Comparison of ENCODE assay signal across 9 cellular contexts in the genomic region with DNA sequence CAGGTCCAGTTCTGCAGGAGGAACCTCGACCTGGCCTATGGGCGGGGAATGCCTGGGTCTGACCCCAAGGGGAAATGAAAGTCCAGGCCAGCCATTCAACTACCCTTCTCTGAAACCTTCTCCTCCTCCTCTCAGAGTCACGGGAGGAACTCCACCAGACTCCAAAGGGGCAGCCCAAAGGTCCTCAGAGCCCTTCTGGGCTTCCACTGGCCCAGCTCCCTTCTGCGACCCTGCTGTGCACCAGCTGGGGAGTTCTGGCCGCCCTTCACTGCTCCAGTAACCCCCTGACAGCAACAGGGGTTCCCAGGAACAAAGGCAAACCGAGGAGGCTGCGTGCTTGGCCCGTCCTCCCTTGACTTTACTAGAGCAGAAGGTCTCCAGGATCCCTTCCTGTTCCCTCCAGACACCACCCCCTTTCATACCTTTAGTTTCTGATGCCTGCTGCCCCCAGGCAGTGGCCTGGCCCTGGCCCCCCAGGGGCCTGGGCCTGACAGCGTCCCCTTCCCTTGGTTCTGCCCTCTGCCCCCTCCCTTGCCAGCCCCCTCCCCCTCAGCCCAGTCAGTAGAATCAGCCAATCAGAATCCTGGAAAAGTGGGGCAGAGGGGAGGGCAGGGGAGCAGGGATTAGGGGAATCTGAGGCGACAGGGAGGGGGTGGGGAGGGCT. TPM values are rescaled to one million over a fixed set of nuclear protein-coding genes. Genes with fewer than 3 reads are reported as not detected.
A peak's percentile ranks its signal among the peaks of the same experiment; 100 is the strongest.
DNase-seq lines count a peak whose midpoint lies in the region; ATAC-seq and TF ChIP-seq lines count a peak whose summit lies in the region.
"Had no signal": no experiment of that assay in that cellular context is flagged by ENCODE, and none has a peak within 500 bp of the region (broad histone marks: within the 10 kb centered on the region; RNA-seq: fewer than 3 reads in every experiment).

No MANE protein-coding gene starts in this region.

- H3K27ac ChIP-seq in dorsolateral prefrontal cortex = peak overlapping the region in 58 of 59 donors; percentile 3 to 91 (median 80)
- H3K27ac ChIP-seq in prostate gland = peak overlapping the region; percentile 90 to 94

- ATAC-seq in GM18861 (IDR thresholded peaks at IDR 0.05; ENCODE audit: unreplicated experiment) (peak; percentile 59), HG03175 (IDR thresholded peaks at IDR 0.05; ENCODE audit: unreplicated experiment) (peak; percentile 51), GM21526 (IDR thresholded peaks at IDR 0.05; ENCODE audit: low FRiP score, unreplicated experiment) (no peak)

- WGBS in prostate gland = 63% methylated on average over 10 of the region's 10 CpGs

- TF ChIP-seq POLR2A in prostate gland (IDR thresholded peaks at IDR 0.05) = no peak

- peak overlapping the region in 45 of 59 donors; percentile 1 to 54 (median 31) for H3K4me3 ChIP-seq in dorsolateral prefrontal cortex
- H3K4me3 ChIP-seq in prostate gland = no peak overlapping the region

- H3K27me3 ChIP-seq in dorsolateral prefrontal cortex (no peaks in the 10 kb centered on the region), prostate gland (replicated peaks; ENCODE audit: insufficient read depth) (no peaks in the 10 kb centered on the region)

- H3K4me1 ChIP-seq in prostate gland (replicated peaks) = peaks cover 8% of the 10 kb centered on the region

- intact Hi-C loops in dorsolateral prefrontal cortex (cut with DNase I) (no loop called here), prostate gland (cut with DNase I) (no loop called here)

- no peaks in the 10 kb centered on the region for H3K9me3 ChIP-seq in prostate gland

- no peaks in the 10 kb centered on the region for H3K36me3 ChIP-seq in prostate gland

- DNase-seq in dorsolateral prefrontal cortex (no peak), prostate gland (ENCODE audit: low spot score) (no peak), NCI-H510A treated with DMSO at 0.1 percent for 48 hours (lab: John Stamatoyannopoulos, UW) (no peak), NCI-H1092 (lab: John Stamatoyannopoulos, UW) (no peak)
- DNase-seq in stimulated activated naive CD4-positive, alpha-beta T cell treated with Interleukin-2 at 50 U/mL for 16 hours (lab: John Stamatoyannopoulos, UW) = no peak
- DNase-seq: effector CD4-positive, alpha-beta T cell had no signal

- TF ChIP-seq CTCF in dorsolateral prefrontal cortex (IDR thresholded peaks at IDR 0.05 in 54 of 56, conservative IDR thresholded peaks at IDR 0.05 in 2 of 56; ENCODE audit: low read depth in 1 of 56, partially characterized antibody in 56 of 56) (no peak), prostate gland (IDR thresholded peaks at IDR 0.05) (no peak)

RNA-seq across cellular contexts. Expression of gene ZNF385A, which starts 0.8 kb away (rescaled TPM):
- total RNA-seq in dorsolateral prefrontal cortex (100 to 1,000 TPM in 10 of 120 experiments, 10 to 100 TPM in 110; 41.0 to 204 (median 73.8) TPM), prostate gland (10 to 100 TPM; 29.4 to 42.4 TPM)

RNA-seq across cellular contexts. Expression of gene GPR84, which starts 21.1 kb away (rescaled TPM):
- total RNA-seq in dorsolateral prefrontal cortex = 1 to 10 TPM in 52 of 120 experiments, under 1 TPM in 51, not detected in 17; 0.22 to 7.8 (median 1.0) TPM
- under 1 TPM in 1 of 2 donors, not detected in 1; 0.97 TPM for total RNA-seq in prostate gland

RNA-seq across cellular contexts. Expression of gene ITGA5, which starts 33.7 kb away (rescaled TPM):
- total RNA-seq in dorsolateral prefrontal cortex (10 to 100 TPM in 71 of 120 experiments, 1 to 10 TPM in 49; 3.0 to 60.5 (median 11.1) TPM), prostate gland (10 to 100 TPM; 44.2 to 99.4 TPM)

Comparison
In these comparisons a context has a peak if more than half of its experiments do, and no peak if none do; other contexts are left out.
1. H3K4me3 ChIP-seq: peak in dorsolateral prefrontal cortex (45 of 59); none in prostate gland (0 of 2).